8 cellular contexts compared by ENCODE assay signal in genomic region chr1:31977361-31978131, GRCh38. TPM values are rescaled to one million over a fixed set of nuclear protein-coding genes. Genes with fewer than 3 reads are reported as not detected.
DNase-seq lines count a peak whose midpoint lies in the region; ATAC-seq and TF ChIP-seq lines count a peak whose summit lies in the region.

No MANE protein-coding gene starts in this region.

- peak overlapping the region; percentile 49 to 71 for H3K27ac Mint-ChIP-seq in natural killer cell treated with Interleukin-12 subunit alpha and Interleukin-12 subunit beta and Interleukin-15 and Interleukin-18, amount 100 ng/mL, for 72 hours
- peak overlapping the region in 1 of 2 donors; percentile 77 for H3K27ac Mint-ChIP-seq in natural killer cell

- no peaks in the 10 kb centered on the region for H3K27me3 ChIP-seq in RWPE2 (ENCODE audit: insufficient read depth, poor library complexity, severe bottlenecking)
- no peaks in the 10 kb centered on the region for H3K27me3 ChIP-seq in stomach

- no peak for TF ChIP-seq EP300 in stomach (IDR thresholded peaks at IDR 0.05)

- ATAC-seq in natural killer cell treated with Interleukin-12 subunit alpha and Interleukin-12 subunit beta and Interleukin-15 and Interleukin-18, amount 100 ng/mL, for 72 hours, result no peak
- ATAC-seq in natural killer cell (no peak), RWPE2 (ENCODE audit: low read depth) (peak; percentile 57), GM18907 (IDR thresholded peaks at IDR 0.05; ENCODE audit: unreplicated experiment) (no peak), GM21717 (IDR thresholded peaks at IDR 0.05; ENCODE audit: unreplicated experiment) (no peak)

- H3K9me3 ChIP-seq in RWPE2 (ENCODE audit: severe bottlenecking) (no peaks in the 10 kb centered on the region), stomach (no peaks in the 10 kb centered on the region)

- no peaks in the 10 kb centered on the region for H3K4me1 ChIP-seq in RWPE2 (ENCODE audit: insufficient read depth, poor library complexity, severe bottlenecking)
- H3K4me1 ChIP-seq in stomach, result peaks cover 0 to 14% (median 12%) of the 10 kb centered on the region in 4 donors

- no peak for DNase-seq in natural killer cell treated with Interleukin-12 subunit alpha and Interleukin-12 subunit beta and Interleukin-15 and Interleukin-18, amount 100 ng/mL, for 72 hours (ENCODE audit: low spot score)
- DNase-seq in natural killer cell, result no peak
- no peak for DNase-seq in RWPE2 (ENCODE audit: low spot score)
- peak; percentile 91 for DNase-seq in fibroblast of the conjunctiva (ENCODE audit: low read depth)
- no peak for DNase-seq in stomach
- no peak for DNase-seq in NCI-H1694 (lab: John Stamatoyannopoulos, UW)

- no peaks in the 10 kb centered on the region for H3K36me3 ChIP-seq in RWPE2 (ENCODE audit: low read depth)
- no peaks in the 10 kb centered on the region for H3K36me3 ChIP-seq in stomach

- 49 to 72% (median 65%) methylated on average over 6 of the region's 6 CpGs for WGBS in stomach, 5 donors

- intact Hi-C loops in natural killer cell (cut with micrococcal nuclease) (no loop called here), stomach (cut with DNase I; ENCODE audit: low total_unique reads) (no loop called here)

- no peak for TF ChIP-seq CTCF in natural killer cell (IDR thresholded peaks at IDR 0.05)
- TF ChIP-seq CTCF in RWPE2 (IDR thresholded peaks at IDR 0.05; ENCODE audit: poor library complexity, severe bottlenecking), result peak; percentile 34
- peak in 3 of 7 experiments; percentile 8 to 15 (median 12) for TF ChIP-seq CTCF in stomach (IDR thresholded peaks at IDR 0.05)

- no peak overlapping the region for H3K27ac ChIP-seq in RWPE2 (ENCODE audit: poor library complexity, severe bottlenecking)
- peak overlapping the region in 3 of 5 donors; percentile 14 to 53 (median 24) for H3K27ac ChIP-seq in stomach

- no peak overlapping the region for H3K4me3 Mint-ChIP-seq in natural killer cell treated with Interleukin-12 subunit alpha and Interleukin-12 subunit beta and Interleukin-15 and Interleukin-18, amount 100 ng/mL, for 72 hours
- H3K4me3 Mint-ChIP-seq in natural killer cell, result no peak overlapping the region

- H3K9me3 Mint-ChIP-seq in natural killer cell treated with Interleukin-12 subunit alpha and Interleukin-12 subunit beta and Interleukin-15 and Interleukin-18, amount 100 ng/mL, for 72 hours, result no peaks in the 10 kb centered on the region
- H3K9me3 Mint-ChIP-seq in natural killer cell, result no peaks in the 10 kb centered on the region

- no peak overlapping the region for H3K4me3 ChIP-seq in RWPE2 (ENCODE audit: severe bottlenecking)
- no peak overlapping the region for H3K4me3 ChIP-seq in stomach

- no peak for TF ChIP-seq POLR2A in stomach (IDR thresholded peaks at IDR 0.05)

- H3K27me3 Mint-ChIP-seq in natural killer cell treated with Interleukin-12 subunit alpha and Interleukin-12 subunit beta and Interleukin-15 and Interleukin-18, amount 100 ng/mL, for 72 hours, result no peaks in the 10 kb centered on the region
- H3K27me3 Mint-ChIP-seq in natural killer cell (ENCODE audit: low read depth in 2 of 2), result no peaks in the 10 kb centered on the region

- peaks cover 26 to 32% of the 10 kb centered on the region in 2 donors for H3K4me1 Mint-ChIP-seq in natural killer cell treated with Interleukin-12 subunit alpha and Interleukin-12 subunit beta and Interleukin-15 and Interleukin-18, amount 100 ng/mL, for 72 hours (ENCODE audit: low read depth in 2 of 2)
- H3K4me1 Mint-ChIP-seq in natural killer cell, result peaks cover 21 to 39% of the 10 kb centered on the region in 2 donors

- H3K36me3 Mint-ChIP-seq in natural killer cell treated with Interleukin-12 subunit alpha and Interleukin-12 subunit beta and Interleukin-15 and Interleukin-18, amount 100 ng/mL, for 72 hours, result no peaks in the 10 kb centered on the region
- no peaks in the 10 kb centered on the region for H3K36me3 Mint-ChIP-seq in natural killer cell

RNA-seq across cellular contexts. Expression of gene KHDRBS1, which starts 36.1 kb away (rescaled TPM):
- 100 to 1,000 TPM; 156 TPM for total RNA-seq in natural killer cell treated with Interleukin-12 subunit alpha and Interleukin-12 subunit beta and Interleukin-15 and Interleukin-18, amount 100 ng/mL, for 72 hours
- total RNA-seq in natural killer cell, result 100 to 1,000 TPM; 107 to 112 (median 109) TPM
- total RNA-seq in stomach, result 10 to 100 TPM; 21.4 to 99.9 (median 76.9) TPM
- 10 to 100 TPM; 50.3 to 64.5 (median 53.6) TPM for polyA plus RNA-seq in stomach

RNA-seq across cellular contexts. Expression of gene PTP4A2, which starts 39.4 kb away (rescaled TPM):
- 100 to 1,000 TPM; 409 to 770 TPM for total RNA-seq in natural killer cell treated with Interleukin-12 subunit alpha and Interleukin-12 subunit beta and Interleukin-15 and Interleukin-18, amount 100 ng/mL, for 72 hours
- 100 to 1,000 TPM; 435 to 527 (median 443) TPM for total RNA-seq in natural killer cell
- 100 to 1,000 TPM in 3 of 5 donors, 10 to 100 TPM in 2; 81.7 to 330 (median 218) TPM for total RNA-seq in stomach
- polyA plus RNA-seq in stomach, result 100 to 1,000 TPM in 2 of 3 donors, 10 to 100 TPM in 1; 78.6 to 182 (median 153) TPM
